ENCODE assay signal across 12 cellular contexts in genomic region chr12:24879644-24880043, GRCh38.
"Had no signal": no experiment of that assay in that cellular context is flagged by ENCODE, and none has a peak within 500 bp of the region (broad histone marks: within the 10 kb centered on the region; RNA-seq: fewer than 3 reads in every experiment).

No MANE protein-coding gene starts in this region.

- H3K9me3 Mint-ChIP-seq: activated CD8-positive, alpha-beta T cell treated with anti-CD3 and anti-CD28 coated beads for 36 hours; activated naive CD4-positive, alpha-beta T cell treated with anti-CD3 and anti-CD28 coated beads for 36 hours; activated T-helper 1 cell treated with anti-CD3 and anti-CD28 coated beads, Interleukin-12 subunit alpha, Interleukin-12 subunit beta, Interleukin-2, Interleukin-4 antibody, amounts not matched to agents 30 ng/mL and 10 ng/mL and 1 ng/mL, durations not matched to agents 14 hours and 24 hours and 36 hours; memory B cell; natural killer cell treated with Interleukin-12 subunit alpha and Interleukin-12 subunit beta and Interleukin-15 and Interleukin-18, amount 100 ng/mL, for 72 hours had no signal

- H3K4me3 Mint-ChIP-seq: activated CD8-positive, alpha-beta T cell treated with anti-CD3 and anti-CD28 coated beads for 36 hours; activated naive CD4-positive, alpha-beta T cell treated with anti-CD3 and anti-CD28 coated beads for 36 hours; activated T-helper 1 cell treated with anti-CD3 and anti-CD28 coated beads, Interleukin-12 subunit alpha, Interleukin-12 subunit beta, Interleukin-2, Interleukin-4 antibody, amounts not matched to agents 30 ng/mL and 10 ng/mL and 1 ng/mL, durations not matched to agents 14 hours and 24 hours and 36 hours; memory B cell; natural killer cell treated with Interleukin-12 subunit alpha and Interleukin-12 subunit beta and Interleukin-15 and Interleukin-18, amount 100 ng/mL, for 72 hours had no signal

- H3K36me3 Mint-ChIP-seq: memory B cell; natural killer cell treated with Interleukin-12 subunit alpha and Interleukin-12 subunit beta and Interleukin-15 and Interleukin-18, amount 100 ng/mL, for 72 hours had no signal

- DNase-seq: activated CD4-positive, alpha-beta T cell treated with anti-CD3 and anti-CD28 coated beads for 4 hours; activated CD8-positive, alpha-beta memory T cell treated with anti-CD3 and anti-CD28 coated beads, Interleukin-2, amount 50 U/mL, for 48 hours; activated CD8-positive, alpha-beta T cell treated with anti-CD3 and anti-CD28 coated beads for 36 hours; activated naive CD4-positive, alpha-beta T cell treated with anti-CD3 and anti-CD28 coated beads for 36 hours; effector memory CD4-positive, alpha-beta T cell; left lung; stomach; T-helper 9 cell; WERI-Rb-1 had no signal

- H3K27me3 Mint-ChIP-seq: activated CD8-positive, alpha-beta T cell treated with anti-CD3 and anti-CD28 coated beads for 36 hours; memory B cell had no signal

- H3K4me1 Mint-ChIP-seq: memory B cell had no signal

- ATAC-seq: activated CD8-positive, alpha-beta T cell treated with anti-CD3 and anti-CD28 coated beads for 36 hours; left lung; natural killer cell treated with Interleukin-12 subunit alpha and Interleukin-12 subunit beta and Interleukin-15 and Interleukin-18, amount 100 ng/mL, for 72 hours had no signal

- H3K27ac Mint-ChIP-seq: activated CD8-positive, alpha-beta T cell treated with anti-CD3 and anti-CD28 coated beads for 36 hours; activated naive CD4-positive, alpha-beta T cell treated with anti-CD3 and anti-CD28 coated beads for 36 hours; activated T-helper 1 cell treated with anti-CD3 and anti-CD28 coated beads, Interleukin-12 subunit alpha, Interleukin-12 subunit beta, Interleukin-2, Interleukin-4 antibody, amounts not matched to agents 30 ng/mL and 10 ng/mL and 1 ng/mL, durations not matched to agents 14 hours and 24 hours and 36 hours; memory B cell had no signal
